Comparison of ENCODE assay signal across 30 cellular contexts in the genomic region with DNA sequence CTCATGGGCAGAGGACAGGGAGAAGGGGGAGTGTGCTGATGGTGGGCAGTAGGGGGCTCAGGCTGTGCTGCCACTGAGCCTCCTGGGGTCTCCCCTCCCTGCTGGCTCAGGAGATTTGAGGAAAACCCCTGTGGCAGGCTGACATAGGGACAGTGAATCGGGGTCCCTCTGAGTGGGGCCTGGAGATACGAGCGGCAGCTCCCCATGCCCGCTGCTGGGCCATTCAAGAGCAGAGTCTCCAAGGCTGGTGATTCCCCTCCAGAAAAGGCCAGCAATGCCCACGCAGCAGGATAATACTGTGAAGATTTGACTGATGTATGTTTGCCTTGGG.
"Had no signal": no experiment of that assay in that cellular context is flagged by ENCODE, and none has a peak within 500 bp of the region (broad histone marks: within the 10 kb centered on the region; RNA-seq: fewer than 3 reads in every experiment).

No MANE protein-coding gene starts in this region.

- H3K4me1 Mint-ChIP-seq: naive thymus-derived CD4-positive, alpha-beta T cell; stimulated activated memory B cell treated with anti-CD40 and anti-IgM and Interleukin-4, amounts not matched to agents 10 μg/mL and 1 μg/mL and 100 μg/mL, for 72 hours; stimulated activated naive CD8-positive, alpha-beta T cell treated with anti-CD3 and anti-CD28 coated beads, Interleukin-15, amount 100 ng/mL, for 72 hours had no signal

- H3K4me3 Mint-ChIP-seq: naive thymus-derived CD4-positive, alpha-beta T cell; nephron; neural progenitor cell; stimulated activated memory B cell treated with anti-CD40 and anti-IgM and Interleukin-4, amounts not matched to agents 10 μg/mL and 1 μg/mL and 100 μg/mL, for 72 hours; stimulated activated naive CD8-positive, alpha-beta T cell treated with anti-CD3 and anti-CD28 coated beads, Interleukin-15, amount 100 ng/mL, for 72 hours; type B pancreatic cell had no signal

- H2AFZ ChIP-seq: neural progenitor cell, parathyroid adenoma had no signal

- H3K36me3 ChIP-seq: neural progenitor cell, neutrophil, ovary, right lobe of liver, sigmoid colon, suprapubic skin, tibial artery, transverse colon, upper lobe of right lung, uterus had no signal

- H3K4me3 ChIP-seq: neural progenitor cell, ovary, psoas muscle, right lobe of liver, sigmoid colon, suprapubic skin, testis, tibial artery, transverse colon, upper lobe of right lung, uterus had no signal

- H3K9ac ChIP-seq: neural progenitor cell, parathyroid adenoma had no signal

- ATAC-seq: naive thymus-derived CD4-positive, alpha-beta T cell; psoas muscle; right cardiac atrium; stimulated activated memory B cell treated with anti-CD40 and anti-IgM and Interleukin-4, amounts not matched to agents 10 μg/mL and 1 μg/mL and 100 μg/mL, for 72 hours; stimulated activated naive CD8-positive, alpha-beta T cell treated with anti-CD3 and anti-CD28 coated beads, Interleukin-15, amount 100 ng/mL, for 72 hours; stimulated activated naive CD8-positive, alpha-beta T cell treated with anti-CD3 and anti-CD28 coated beads, Interleukin-15, Interleukin-2, amounts not matched to agents 100 U/mL and 50 U/mL, for 24 hours had no signal

- DNase-seq: naive thymus-derived CD4-positive, alpha-beta T cell; nucleus accumbens; psoas muscle; right cardiac atrium; right lobe of liver; sigmoid colon; small intestine; stimulated activated CD4-positive, alpha-beta T cell treated with anti-CD3 and anti-CD28 coated beads, Interleukin-12 subunit alpha, Interleukin-12 subunit beta, amount 100 ng/mL, for 4 hours; stimulated activated CD4-positive, alpha-beta T cell treated with anti-CD3 and anti-CD28 coated beads, Interleukin-1b, Interleukin-23, amount 100 ng/mL, for 48 hours; stimulated activated CD4-positive, alpha-beta T cell treated with anti-CD3 and anti-CD28 coated beads, Interleukin-4, amount 100 ng/mL, for 1 hour; stimulated activated CD4-positive, alpha-beta T cell treated with anti-CD3 and anti-CD28 coated beads, Interleukin-4, amount 100 ng/mL, for 4 hours; stimulated activated CD8-positive, alpha-beta memory T cell treated with anti-CD3 and anti-CD28 coated beads, Interleukin-4, amount 100 ng/mL, for 48 hours; stimulated activated naive CD4-positive, alpha-beta T cell; stimulated activated naive CD8-positive, alpha-beta T cell treated with anti-CD3 and anti-CD28 coated beads, Interleukin-15, amount 100 ng/mL, for 72 hours; stimulated activated naive CD8-positive, alpha-beta T cell treated with anti-CD3 and anti-CD28 coated beads, Interleukin-15, Interleukin-2, amounts not matched to agents 100 U/mL and 50 U/mL, for 24 hours; substantia nigra; testis; tibial artery; transverse colon; upper lobe of right lung; uterus had no signal

- H3K9me3 ChIP-seq: neutrophil, right lobe of liver, sigmoid colon, suprapubic skin, testis, upper lobe of right lung had no signal

- H3K4me2 ChIP-seq: neural progenitor cell had no signal

- H3K79me2 ChIP-seq: parathyroid adenoma had no signal

- H3K27ac Mint-ChIP-seq: nephron; progenitor cell of endocrine pancreas; stimulated activated memory B cell treated with anti-CD40 and anti-IgM and Interleukin-4, amounts not matched to agents 10 μg/mL and 1 μg/mL and 100 μg/mL, for 72 hours; type B pancreatic cell had no signal

- H3K4me1 ChIP-seq: neural progenitor cell, parathyroid adenoma, psoas muscle, right lobe of liver, sigmoid colon, suprapubic skin, tibial artery, transverse colon, upper lobe of right lung, uterus had no signal

- H3K36me3 Mint-ChIP-seq: neural progenitor cell; stimulated activated memory B cell treated with anti-CD40 and anti-IgM and Interleukin-4, amounts not matched to agents 10 μg/mL and 1 μg/mL and 100 μg/mL, for 72 hours; type B pancreatic cell had no signal

- H3K27me3 ChIP-seq: neural progenitor cell, neutrophil, ovary, right lobe of liver, testis, transverse colon, upper lobe of right lung, uterus had no signal

- H3K27ac ChIP-seq: neural progenitor cell, neutrophil, ovary, parathyroid adenoma, psoas muscle, right lobe of liver, sigmoid colon, suprapubic skin, testis, tibial artery, transverse colon, upper lobe of right lung, uterus had no signal
